ENCODE assay signal across 15 cellular contexts in genomic region chr22:44743247-44743646, GRCh38. TPM values are rescaled to one million over a fixed set of nuclear protein-coding genes. Genes with fewer than 3 reads are reported as not detected.
DNase-seq lines count a peak whose midpoint lies in the region; ATAC-seq, FAIRE-seq and TF ChIP-seq lines count a peak whose summit lies in the region.
"Had no signal": no experiment of that assay in that cellular context is flagged by ENCODE, and none has a peak within 500 bp of the region (broad histone marks: within the 10 kb centered on the region; RNA-seq: fewer than 3 reads in every experiment).

No MANE protein-coding gene starts in this region.

- intact Hi-C loops in colonic mucosa (cut with DNase I) (no loop called here), mucosa of descending colon (cut with DNase I, micrococcal nuclease) (no loop called here)

- no peak overlapping the region for H3K4me2 ChIP-seq in osteoblast (ENCODE audit: insufficient read depth, low read length)
- H3K4me2 ChIP-seq: A549 had no signal

- no peaks in the 10 kb centered on the region for H3K27me3 ChIP-seq in colonic mucosa
- peaks cover 31% of the 10 kb centered on the region for H3K27me3 ChIP-seq in osteoblast (ENCODE audit: insufficient read depth, low read length)

- H3K27ac ChIP-seq in HEK293 (ENCODE audit: extremely low read depth, low read depth, low read length) (no peak overlapping the region), colonic mucosa (no peak overlapping the region), osteoblast (ENCODE audit: low read depth, low read length) (no peak overlapping the region)
- H3K27ac ChIP-seq: A549, HL-60 had no signal

- peak; percentile 59 for FAIRE-seq in urothelium cell line (lab: Jason Lieb, UNC)
- FAIRE-seq: A549, GM12891, H1, K562 had no signal

- DNase-seq in colonic mucosa (peak; percentile 31), mucosa of descending colon (peak in 2 of 3 donors; percentile 54 to 59), urothelium cell line (ENCODE audit: low spot score) (no peak), iPS-NIHi11 (ENCODE audit: low spot score) (no peak), osteoblast (ENCODE audit: insufficient read length, low spot score, missing footprints) (no peak)
- DNase-seq: Calu3, DMS 273 treated with DMSO at 0.1 percent for 48 hours had no signal

- H3K4me3 ChIP-seq in HEK293 (ENCODE audit: low read depth, low read length) (no peak overlapping the region), colonic mucosa (no peak overlapping the region), mucosa of descending colon (no peak overlapping the region), osteoblast (ENCODE audit: insufficient read depth, low read length) (no peak overlapping the region)
- H3K4me3 ChIP-seq: A549, HAP-1, K562 had no signal

- H3K79me2 ChIP-seq in osteoblast (ENCODE audit: insufficient read depth, low read length), result no peaks in the 10 kb centered on the region

- H3K9me3 ChIP-seq in HEK293 (ENCODE audit: control insufficient read depth, insufficient read depth, low read depth, low read length) (no peaks in the 10 kb centered on the region), colonic mucosa (no peaks in the 10 kb centered on the region), mucosa of descending colon (no peaks in the 10 kb centered on the region), osteoblast (ENCODE audit: low read depth, low read length) (no peaks in the 10 kb centered on the region)
- H3K9me3 ChIP-seq: A549, HAP-1 had no signal

- H3K4me1 ChIP-seq in HEK293 (ENCODE audit: control insufficient read depth, insufficient read depth, low read length), result no peaks in the 10 kb centered on the region
- no peaks in the 10 kb centered on the region for H3K4me1 ChIP-seq in colonic mucosa
- peaks cover 21% of the 10 kb centered on the region for H3K4me1 ChIP-seq in mucosa of descending colon (ENCODE audit: low read depth)
- H3K4me1 ChIP-seq in osteoblast (ENCODE audit: insufficient read depth, low read length), result peaks cover 2% of the 10 kb centered on the region

- peak overlapping the region in 1 of 2 donors; percentile 15 for H3K9ac ChIP-seq in colonic mucosa (ENCODE audit: low read depth in 2 of 2, low read length in 2 of 2)

- H3K36me3 ChIP-seq in HEK293 (ENCODE audit: control insufficient read depth in 2 of 2, insufficient read depth in 1 of 2, low read length in 2 of 2) (no peaks in the 10 kb centered on the region), colonic mucosa (no peaks in the 10 kb centered on the region), mucosa of descending colon (ENCODE audit: low read depth) (no peaks in the 10 kb centered on the region), osteoblast (ENCODE audit: insufficient read depth, low read length) (no peaks in the 10 kb centered on the region)
- H3K36me3 ChIP-seq: HAP-1 had no signal

- POLR2A ChIA-PET in HEK293 (lab: Yijun Ruan, JAX), result no interaction called here

- CTCF ChIA-PET in HEK293 (lab: Yijun Ruan, JAX), result interaction anchor here (0.6 to 1.1 kb wide), 2 partner anchors 8 to 10 kb away, joined by 3 to 4 read pairs; no protein-coding TSS in a partner anchor

- TF ChIP-seq CTCF in HEK293 (tag by site-specific recombination; IDR thresholded peaks at IDR 0.05) (no peak), colonic mucosa (IDR thresholded peaks at IDR 0.05) (no peak), mucosa of descending colon (IDR thresholded peaks at IDR 0.05) (no peak), osteoblast (IDR thresholded peaks at IDR 0.05; ENCODE audit: extremely low read depth, low read depth, low read length) (no peak)

- ATAC-seq in mucosa of descending colon, result no peak
- no peak for ATAC-seq in HG02870 (IDR thresholded peaks at IDR 0.05; ENCODE audit: unreplicated experiment)
- ATAC-seq: A549, K562 had no signal

- no peaks in the 10 kb centered on the region for H4K20me1 ChIP-seq in osteoblast (ENCODE audit: insufficient read depth, low read length)

- H2AFZ ChIP-seq in osteoblast (ENCODE audit: low read length), result no peak overlapping the region

TF ChIP-seq in HEK293, 187 proteins besides CTCF, POLR2A, EP300 and RAD21:
- no peak for TF ChIP-seq GFI1B (tag by site-specific recombination; IDR thresholded peaks at IDR 0.05)
- 0 out of 2 replicates have a peak, but pooled peaks have one; percentile 41 for TF ChIP-seq RBAK (tag by site-specific recombination; IDR thresholded peaks at IDR 0.05)

RNA-seq across cellular contexts. Expression of gene ARHGAP8, which starts 9.1 kb away (rescaled TPM):
- total RNA-seq in colonic mucosa (10 to 100 TPM; 38.4 to 69.9 TPM), mucosa of descending colon (10 to 100 TPM; 25.0 to 74.6 (median 43.7) TPM), osteoblast (0.29 and 0.36 TPM in 2 replicates)

RNA-seq across cellular contexts. Expression of gene PRR5, which starts 41.2 kb away (rescaled TPM):
- total RNA-seq in colonic mucosa (10 to 100 TPM; 21.2 to 45.8 TPM), mucosa of descending colon (10 to 100 TPM; 21.8 to 46.2 (median 35.1) TPM), osteoblast (13.0 and 14.8 TPM in 2 replicates)

Comparison
In these comparisons a context has a peak if more than half of its experiments do, and no peak if none do; other contexts are left out.
1. DNase-seq: peak in colonic mucosa (single experiment) and mucosa of descending colon (2 of 3); none in urothelium cell line (single experiment), iPS-NIHi11 (single experiment) and osteoblast (single experiment).
2. RNA of gene ARHGAP8, which starts 9.1 kb away (total RNA-seq): 38.4 to 69.9 TPM in colonic mucosa and 25.0 to 74.6 TPM in mucosa of descending colon; 0.29 to 0.36 TPM in osteoblast; every median in the first group is over 10 times any median in the second.